2 cellular contexts compared by ENCODE assay signal in the genomic region with DNA sequence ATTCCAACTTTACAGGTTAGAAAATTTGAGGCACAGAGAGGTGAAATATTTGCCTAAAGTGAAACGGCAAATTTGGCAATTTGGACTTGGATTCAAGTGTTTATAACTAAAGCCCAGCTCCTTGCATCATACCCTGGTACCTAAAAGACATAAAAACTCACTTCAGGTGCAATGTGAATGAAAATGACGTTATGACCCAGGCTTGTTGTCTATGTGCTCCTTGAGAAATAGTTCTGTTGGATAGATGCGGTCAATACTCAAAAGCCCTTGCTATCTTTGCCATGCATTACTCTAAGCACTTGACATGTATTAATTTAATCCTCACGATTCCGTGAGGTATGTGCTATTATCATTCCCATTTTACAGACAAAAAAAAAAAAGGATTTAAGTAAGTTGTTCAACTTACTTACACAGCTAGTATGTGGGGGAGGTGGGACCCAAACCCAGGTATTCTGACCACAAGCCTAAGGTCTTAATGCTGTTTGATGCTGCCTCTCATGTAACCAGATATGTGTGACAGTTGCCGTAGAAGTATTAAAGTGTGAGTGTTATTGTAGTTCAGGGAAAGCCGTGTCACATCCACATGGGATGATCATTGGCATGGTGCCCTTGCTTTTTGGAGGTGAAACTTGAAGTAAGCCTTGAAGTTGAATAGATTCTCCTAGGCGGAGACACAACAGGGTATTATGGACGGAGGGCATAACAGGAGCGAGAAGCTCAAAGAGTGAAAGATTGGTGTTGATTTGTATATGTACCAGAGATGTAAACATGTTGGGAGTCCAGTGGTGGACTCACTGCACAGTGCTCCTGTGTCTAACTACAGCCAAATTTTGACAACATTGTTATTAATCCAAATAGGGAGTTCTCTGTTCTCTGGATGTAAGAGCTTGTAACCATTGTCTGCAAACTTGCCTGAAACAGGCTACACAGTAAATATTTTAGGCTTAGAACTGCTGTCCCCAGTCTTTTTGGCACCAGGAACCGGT.
TF ChIP-seq lines count a peak whose summit lies in the region.

No MANE protein-coding gene starts in this region.

TF ChIP-seq in A549, 52 proteins besides CTCF, POLR2A, EP300 and RAD21:
- TF ChIP-seq TP53 (CRISPR knock-in tag; IDR thresholded peaks at IDR 0.05) = no peak
- no peak for TF ChIP-seq POLR2AphosphoS2 (conservative IDR thresholded peaks at IDR 0.05; ENCODE audit: low read length)
- TF ChIP-seq FOSB (CRISPR knock-in tag; IDR thresholded peaks at IDR 0.05) = no peak
- no peak for TF ChIP-seq CHD4 (IDR thresholded peaks at IDR 0.05; ENCODE audit: borderline replicate concordance)
- TF ChIP-seq RCOR1 (IDR thresholded peaks at IDR 0.05; ENCODE audit: low read depth, low read length) = no peak
- TF ChIP-seq JUN (IDR thresholded peaks at IDR 0.05) = no peak
TF ChIP-seq in A549: peak in this region for 0.

TF ChIP-seq in liver, 16 proteins besides CTCF, POLR2A, EP300 and RAD21:
- TF ChIP-seq FOXA2 (IDR thresholded peaks at IDR 0.05) (no peak), HNF4A (conservative IDR thresholded peaks at IDR 0.05) (peak; percentile 6 to 8)
